Comparison of ENCODE assay signal across 14 cellular contexts in the genomic region with DNA sequence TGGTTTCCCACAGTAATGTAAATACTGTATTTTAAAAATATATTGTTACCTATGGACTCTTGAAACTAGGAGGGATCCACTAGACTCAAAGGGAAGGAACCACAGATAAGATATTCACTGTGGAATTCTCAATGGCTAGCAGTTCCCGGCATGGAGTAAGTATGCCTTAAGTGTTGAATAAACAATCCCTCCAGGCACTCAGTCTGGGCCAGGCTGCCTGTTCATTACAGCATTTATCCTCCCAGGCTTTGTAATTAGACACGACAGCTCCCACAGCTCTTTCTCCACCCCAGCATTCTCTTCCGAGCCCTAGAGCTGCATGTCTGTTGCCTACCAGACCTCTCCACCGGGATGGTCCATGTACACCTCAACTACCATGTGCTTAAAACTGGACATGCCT.
A peak's percentile ranks its signal among the peaks of the same experiment; 100 is the strongest.
DNase-seq lines count a peak whose midpoint lies in the region; ATAC-seq lines count a peak whose summit lies in the region.
"Had no signal": no experiment of that assay in that cellular context is flagged by ENCODE, and none has a peak within 500 bp of the region (broad histone marks: within the 10 kb centered on the region; RNA-seq: fewer than 3 reads in every experiment).

No MANE protein-coding gene starts in this region.

- DNase-seq in DMS53 (lab: John Stamatoyannopoulos, UW): peak; percentile 55
- peak; percentile 73 for DNase-seq in NCI-H128 (lab: John Stamatoyannopoulos, UW; ENCODE audit: unreplicated experiment)
- peak; percentile 58 for DNase-seq in NCI-H510A (lab: John Stamatoyannopoulos, UW)
- DNase-seq in iPS-NIHi7 (ENCODE audit: extremely low spot score): peak; percentile 55
- DNase-seq in amygdala (lab: John Stamatoyannopoulos, UW): no peak
- DNase-seq: activated CD4-positive, alpha-beta T cell treated with anti-CD3 and anti-CD28 coated beads for 4 hours; activated naive CD8-positive, alpha-beta T cell treated with anti-CD3 and anti-CD28 coated beads, Interleukin-2, amount 10 ng/mL, durations not matched to agents 7 days and 5 days; Caco-2; caudate nucleus; NCI-H524 had no signal

- ATAC-seq in HG02759 (IDR thresholded peaks at IDR 0.05; ENCODE audit: unreplicated experiment) (no peak), HG03025 (IDR thresholded peaks at IDR 0.05; ENCODE audit: low FRiP score, unreplicated experiment) (no peak), GM18858 (IDR thresholded peaks at IDR 0.05; ENCODE audit: unreplicated experiment) (no peak)
- ATAC-seq: HCT116 had no signal

Comparison
In these comparisons a context has a peak if more than half of its experiments do, and no peak if none do; other contexts are left out.
1. DNase-seq: peak in DMS53 (single experiment), NCI-H128 (single experiment), NCI-H510A (single experiment) and iPS-NIHi7 (single experiment); none in amygdala (0 of 56).